23 cellular contexts compared by ENCODE assay signal in the genomic region with DNA sequence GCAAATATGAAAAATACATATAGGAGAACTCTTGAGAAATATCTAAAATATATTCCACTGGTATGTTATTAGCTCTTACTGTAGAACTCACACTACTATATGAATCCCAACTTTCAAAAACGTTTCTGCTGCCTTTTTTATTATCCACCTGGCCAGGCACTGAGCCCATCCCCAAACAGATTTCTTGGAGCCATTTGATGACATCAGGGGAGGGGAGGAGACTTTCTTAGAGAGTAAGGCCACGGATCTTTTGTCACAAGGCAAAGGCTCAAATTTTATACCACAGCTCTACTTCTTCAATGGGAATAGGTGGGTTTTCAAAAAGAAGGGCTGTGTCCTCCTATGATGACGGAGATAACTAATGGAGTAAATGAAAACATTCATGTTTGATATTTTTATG.
DNase-seq lines count a peak whose midpoint lies in the region; ATAC-seq and TF ChIP-seq lines count a peak whose summit lies in the region.
"Had no signal": no experiment of that assay in that cellular context is flagged by ENCODE, and none has a peak within 500 bp of the region (broad histone marks: within the 10 kb centered on the region; RNA-seq: fewer than 3 reads in every experiment).

No MANE protein-coding gene starts in this region.

- POLR2A ChIA-PET in A673 (lab: Charles Lee; ENCODE audit: low non-redundant PET): no interaction called here
- POLR2A ChIA-PET in IMR-90 (lab: Charles Lee; ENCODE audit: unreplicated experiment): no interaction called here
- POLR2A ChIA-PET in WTC11 (lab: Charles Lee): no interaction called here

- H3K27me3 ChIP-seq in A673 (replicated peaks; ENCODE audit: insufficient read depth, low read depth, low read length, poor library complexity): no peaks in the 10 kb centered on the region
- no peaks in the 10 kb centered on the region for H3K27me3 ChIP-seq in IMR-90 (ENCODE audit: control insufficient read depth, insufficient read depth, low read length)
- H3K27me3 ChIP-seq: MG63 had no signal

- TF ChIP-seq CTCF in A673 (conservative IDR thresholded peaks at IDR 0.05; ENCODE audit: low read depth, low read length): no peak
- no peak for TF ChIP-seq CTCF in IMR-90 (conservative IDR thresholded peaks at IDR 0.05; ENCODE audit: low read depth, low read length)
- no peak for TF ChIP-seq CTCF in WTC11 (IDR thresholded peaks at IDR 0.05)

- H4K8ac ChIP-seq in IMR-90 (ENCODE audit: low read depth in 2 of 2, low read length in 2 of 2): no peak overlapping the region

- ATAC-seq in IMR-90 (ENCODE audit: low read depth): no peak
- peak; percentile 60 for ATAC-seq in WTC11
- ATAC-seq in GM21529 (IDR thresholded peaks at IDR 0.05; ENCODE audit: unreplicated experiment): no peak
- ATAC-seq in left colon: no peak
- ATAC-seq: GM12878, PC-3 had no signal

- H3K4me1 ChIP-seq in A673 (ENCODE audit: insufficient read depth, low read length, poor library complexity, severe bottlenecking) (peaks cover 45% of the 10 kb centered on the region), IMR-90 (ENCODE audit: control insufficient read depth, insufficient read depth, low read length) (peaks cover 4% of the 10 kb centered on the region)

- H4K5ac ChIP-seq in IMR-90 (ENCODE audit: low read depth, low read length): no peak overlapping the region

- H3K23ac ChIP-seq in IMR-90 (ENCODE audit: low read depth, low read length): no peak overlapping the region

- H3K9me3 ChIP-seq in A673 (ENCODE audit: low read depth, low read length, poor library complexity, severe bottlenecking) (no peaks in the 10 kb centered on the region), IMR-90 (ENCODE audit: control insufficient read depth, insufficient read depth, low read length) (no peaks in the 10 kb centered on the region)
- H3K9me3 ChIP-seq: Caco-2, MG63 had no signal

- no peak overlapping the region for H3K4me3 ChIP-seq in A673 (ENCODE audit: low read depth, low read length, poor library complexity, severe bottlenecking)
- no peak overlapping the region for H3K4me3 ChIP-seq in IMR-90 (ENCODE audit: insufficient read depth, low read depth, low read length)
- H3K4me3 ChIP-seq: GM12878, MG63 had no signal

- BruUV-seq in A673 (replicated peaks; lab: Mats Ljungman, UMichigan) (no TSS peak), IMR-90 (replicated peaks; lab: Mats Ljungman, UMichigan) (no TSS peak)

- H3K14ac ChIP-seq in IMR-90 (replicated peaks; ENCODE audit: low read depth, low read length): no peak overlapping the region

- no peak overlapping the region for H3K9ac ChIP-seq in IMR-90 (ENCODE audit: low read depth, low read length)

- H3K4me2 ChIP-seq in IMR-90 (ENCODE audit: low read depth, low read length): no peak overlapping the region

- no peaks in the 10 kb centered on the region for H3K9me3 Mint-ChIP-seq in WTC11
- H3K9me3 Mint-ChIP-seq: H9 had no signal

- no peak overlapping the region for H3K18ac ChIP-seq in IMR-90 (ENCODE audit: low read depth, low read length)

- H3K27ac Mint-ChIP-seq in WTC11: no peak overlapping the region
- H3K27ac Mint-ChIP-seq: CD4-positive, alpha-beta T cell; H9 had no signal

- no peaks in the 10 kb centered on the region for H4K20me1 ChIP-seq in IMR-90 (ENCODE audit: insufficient read depth, low read length)

- no peak for TF ChIP-seq RAD21 in IMR-90 (IDR thresholded peaks at IDR 0.05; ENCODE audit: low read length)

- H3K36me3 ChIP-seq in A673 (ENCODE audit: insufficient read depth, low read length, poor library complexity, severe bottlenecking) (no peaks in the 10 kb centered on the region), IMR-90 (ENCODE audit: control insufficient read depth, insufficient read depth, low read length) (no peaks in the 10 kb centered on the region)
- H3K36me3 ChIP-seq: MG63 had no signal

- H3K4me3 Mint-ChIP-seq in WTC11: no peak overlapping the region
- H3K4me3 Mint-ChIP-seq: CD4-positive, alpha-beta T cell; H9 had no signal

- no peak overlapping the region for H3K56ac ChIP-seq in IMR-90 (ENCODE audit: extremely low read depth, insufficient read depth, low read length)

- H2BK20ac ChIP-seq in IMR-90 (ENCODE audit: low read depth, low read length): peak overlapping the region; percentile 21; the same call in 1 of the 2 replicates

- peak overlapping the region; percentile 30; the same call in 1 of the 2 replicates for H2BK120ac ChIP-seq in IMR-90 (ENCODE audit: low read depth, low read length)

- DNase-seq in A673 (ENCODE audit: low spot score): peak; percentile 57
- DNase-seq in IMR-90: no peak
- no peak for DNase-seq in WTC11 (ENCODE audit: low spot score)
- DNase-seq in left kidney (ENCODE audit: low read depth, low spot score): peak; percentile 10
- DNase-seq in SIG-M5 (lab: John Stamatoyannopoulos, UW): no peak
- no peak for DNase-seq in SIG-M5 treated with dmso at 0.1 percent for 504 hours (lab: John Stamatoyannopoulos, UW; ENCODE audit: unreplicated experiment)
- DNase-seq in left colon: no peak
- DNase-seq: 8988T; Caco-2; CD4-positive, alpha-beta T cell; DMS153; H9; MG63; NCI-H1092; NCI-H2081 treated with DMSO at 0.1 percent for 48 hours; NCI-H2227 treated with DMSO at 0.1 percent for 48 hours; NCI-H510A treated with DMSO at 0.1 percent for 48 hours; NCI-H82; PC-3; RPMI8226; SHP77 treated with DMSO at 0.1 percent for 48 hours had no signal

- H2AFZ ChIP-seq in IMR-90 (replicated peaks; ENCODE audit: low read length, poor library complexity): no peak overlapping the region

- H3K4me1 Mint-ChIP-seq in WTC11: peaks cover 7% of the 10 kb centered on the region; the same call in 1 of the 2 replicates

- H2AK5ac ChIP-seq in IMR-90 (ENCODE audit: low read depth, low read length): no peak overlapping the region

- no peak overlapping the region for H2BK15ac ChIP-seq in IMR-90 (ENCODE audit: low read depth, low read length)

- no peak overlapping the region for H2BK5ac ChIP-seq in IMR-90 (ENCODE audit: low read depth, low read length, poor library complexity, severe bottlenecking)

- H4K91ac ChIP-seq in IMR-90 (ENCODE audit: insufficient read depth, low read depth, low read length): peak overlapping the region; percentile 24

- H3K79me1 ChIP-seq in IMR-90 (ENCODE audit: low read depth in 1 of 2, low read length in 2 of 2): no peaks in the 10 kb centered on the region; a peak in 1 of 4 replicates

- CTCF ChIA-PET in A673 (lab: Charles Lee): no interaction called here
- CTCF ChIA-PET in IMR-90 (lab: Yijun Ruan, JAX): interaction anchor here (0.6 to 1.5 kb wide), 3 partner anchors 28 to 281 kb away, joined by 3 to 5 read pairs (median 4); no protein-coding TSS in a partner anchor
- CTCF ChIA-PET in WTC11 (lab: Charles Lee): no interaction called here

- H2AK9ac ChIP-seq in IMR-90 (replicated peaks; ENCODE audit: low read depth, low read length, poor library complexity): no peak overlapping the region

- TF ChIP-seq POLR2A in IMR-90 (IDR thresholded peaks at IDR 0.05; ENCODE audit: low read depth, low read length): no peak

- dilution Hi-C loops in IMR-90 (cut with HindIII; ENCODE audit: low sequenced_read_pairs, unreplicated experiment): no loop called here

- H3K36me3 Mint-ChIP-seq in WTC11: no peaks in the 10 kb centered on the region

- in situ Hi-C loops in IMR-90 (cut with MboI; ENCODE audit: low sequenced_read_pairs): no loop called here

- 0 out of 2 replicates have a peak overlapping the region, but pooled peaks have one; percentile 41 for H3K4ac ChIP-seq in IMR-90 (ENCODE audit: low read depth, low read length)

- peaks cover 3% of the 10 kb centered on the region for H3K9me1 ChIP-seq in IMR-90 (ENCODE audit: insufficient read depth, low read length)

- H3K27me3 Mint-ChIP-seq in WTC11 (ENCODE audit: low read depth): no peaks in the 10 kb centered on the region
- H3K27me3 Mint-ChIP-seq: CD4-positive, alpha-beta T cell had no signal

- no CpG with 5 or more reads among the region's 3 CpGs for WGBS in IMR-90 (ENCODE audit: extremely low coverage in 2 of 2, insufficient read length in 1 of 2), 2 experiments

- intact Hi-C loops in A673 (cut with micrococcal nuclease; ENCODE audit: unreplicated experiment) (no loop called here), IMR-90 (cut with micrococcal nuclease) (no loop called here), left colon (cut with DNase I, micrococcal nuclease) (no loop called here)

- peak overlapping the region; percentile 67 for H3K27ac ChIP-seq in A673 (ENCODE audit: low read depth, low read length, poor library complexity, severe bottlenecking)
- H3K27ac ChIP-seq in IMR-90 (ENCODE audit: insufficient read depth, low read length): no peak overlapping the region

TF ChIP-seq in IMR-90, 13 proteins besides CTCF, POLR2A, EP300 and RAD21 (continues in another document):
- TF ChIP-seq MAFK (IDR thresholded peaks at IDR 0.05; ENCODE audit: low read depth, low read length): no peak
- TF ChIP-seq ELK1 (IDR thresholded peaks at IDR 0.05; ENCODE audit: borderline replicate concordance, low read depth, low read length): no peak
- TF ChIP-seq BHLHE40 (IDR thresholded peaks at IDR 0.05; ENCODE audit: low read depth, low read length): no peak
- no peak for TF ChIP-seq FOS (IDR thresholded peaks at IDR 0.05; ENCODE audit: low read depth, low read length)
- TF ChIP-seq CEBPB (IDR thresholded peaks at IDR 0.05; ENCODE audit: low read depth, low read length): no peak

TF ChIP-seq in WTC11, 78 proteins besides CTCF, POLR2A, EP300 and RAD21 (continues in another document):
- TF ChIP-seq FOXK1 (CRISPR knock-in tag; IDR thresholded peaks at IDR 0.05) (no peak), NR2C2 (CRISPR knock-in tag; IDR thresholded peaks at IDR 0.05) (no peak), OVOL2 (CRISPR knock-in tag; IDR thresholded peaks at IDR 0.05; ENCODE audit: borderline replicate concordance) (no peak), SMAD4 (CRISPR knock-in tag; IDR thresholded peaks at IDR 0.05) (no peak)

Comparison
In these comparisons a context has a peak if more than half of its experiments do, and no peak if none do; other contexts are left out.
1. DNase-seq: peak in A673 (single experiment) and left kidney (single experiment); none in IMR-90 (single experiment), WTC11 (single experiment), SIG-M5 (single experiment), SIG-M5 treated with dmso at 0.1 percent for 504 hours (single experiment) and left colon (0 of 2).